In the genomic region with DNA sequence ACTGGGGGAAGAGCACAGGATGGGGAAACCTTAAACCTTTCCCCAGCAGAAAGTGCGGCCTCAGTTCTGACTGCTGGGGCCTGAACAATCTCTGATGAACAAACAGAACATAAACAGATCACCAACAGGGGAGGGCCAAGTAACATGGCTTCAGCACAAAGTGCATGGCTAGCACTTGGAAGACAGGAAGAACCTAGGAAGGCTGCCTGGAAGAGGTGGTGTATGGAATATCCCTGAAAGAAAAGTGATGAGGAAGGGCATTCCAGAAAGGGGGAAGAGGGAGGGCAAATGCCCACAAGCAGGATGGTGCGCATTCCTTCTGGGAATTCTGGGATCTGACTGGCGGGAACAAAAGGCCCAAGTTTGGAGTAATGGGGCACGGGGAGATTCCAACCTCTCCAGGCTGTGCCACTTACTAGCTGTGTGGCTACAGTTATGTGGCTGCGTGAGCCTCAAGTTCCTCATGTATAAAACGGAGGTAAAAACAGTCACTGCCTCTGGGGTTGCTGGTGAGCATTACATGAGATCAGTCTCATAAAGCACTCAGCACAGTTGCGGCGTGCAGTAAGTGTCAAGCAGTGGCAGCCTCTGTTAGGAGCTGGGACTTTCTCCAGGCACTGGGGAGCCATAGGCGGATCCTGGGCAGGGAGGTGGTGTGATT, we compare ENCODE assay signal across 8 cellular contexts. TPM values are rescaled to one million over a fixed set of nuclear protein-coding genes. Genes with fewer than 3 reads are reported as not detected.
A peak's percentile ranks its signal among the peaks of the same experiment; 100 is the strongest.
DNase-seq lines count a peak whose midpoint lies in the region; ATAC-seq and TF ChIP-seq lines count a peak whose summit lies in the region.

No MANE protein-coding gene starts in this region.

- no peak overlapping the region for H3K4me2 ChIP-seq in MM.1S (ENCODE audit: low read depth, low read length)

- H3F3A ChIP-seq in MM.1S (ENCODE audit: insufficient read depth, low read length), result no peaks in the 10 kb centered on the region

- no peaks in the 10 kb centered on the region for H4K20me1 ChIP-seq in MM.1S (ENCODE audit: insufficient read depth, low read length)

- H3K9me3 Mint-ChIP-seq in IgD-negative memory B cell (no peaks in the 10 kb centered on the region), brain (no peaks in the 10 kb centered on the region)

- H3K9me2 ChIP-seq in MM.1S (replicated peaks; ENCODE audit: insufficient read depth, low read length), result no peaks in the 10 kb centered on the region

- H3K9ac ChIP-seq in mucosa of stomach (ENCODE audit: low read length) (peak overlapping the region; percentile 26), MM.1S (ENCODE audit: low read length) (no peak overlapping the region)

- H3K27me3 Mint-ChIP-seq in IgD-negative memory B cell (peaks cover 5% of the 10 kb centered on the region), brain (peaks cover 11% of the 10 kb centered on the region)

- H3K27ac Mint-ChIP-seq in IgD-negative memory B cell (peak overlapping the region in 2 of 3 donors; percentile 13 to 60), brain (peak overlapping the region; percentile 88 to 98 (median 97))

- H2AFZ ChIP-seq in MM.1S (ENCODE audit: low read length), result no peak overlapping the region

- no peak for ATAC-seq in GM18519 (IDR thresholded peaks at IDR 0.05; ENCODE audit: low FRiP score, unreplicated experiment)

- H3K36me3 Mint-ChIP-seq in IgD-negative memory B cell (peaks cover 2% of the 10 kb centered on the region), brain (no peaks in the 10 kb centered on the region)

- H3K27me3 ChIP-seq in mucosa of stomach (ENCODE audit: control insufficient read depth, insufficient read depth, low read length), result peaks cover 16% of the 10 kb centered on the region
- no peaks in the 10 kb centered on the region for H3K27me3 ChIP-seq in MM.1S (replicated peaks; ENCODE audit: insufficient read depth, low read length)

- H3K36me3 ChIP-seq in mucosa of stomach (ENCODE audit: control insufficient read depth, insufficient read depth, low read length) (no peaks in the 10 kb centered on the region), MM.1S (replicated peaks; ENCODE audit: insufficient read depth, low read length) (no peaks in the 10 kb centered on the region)

- H3K9me3 ChIP-seq in mucosa of stomach (ENCODE audit: control insufficient read depth, low read length) (no peaks in the 10 kb centered on the region), MM.1S (replicated peaks; ENCODE audit: insufficient read depth, low read length) (no peaks in the 10 kb centered on the region)

- TF ChIP-seq CTCF in AG10803 (conservative IDR thresholded peaks at IDR 0.05; ENCODE audit: low read length) (peak; percentile 47), brain (conservative IDR thresholded peaks at IDR 0.05) (peak in 1 of 2 experiments; percentile 48), MM.1S (IDR thresholded peaks at IDR 0.05; ENCODE audit: low read length) (no peak)

- peak overlapping the region; percentile 99 for H3K4me3 ChIP-seq in AG10803 (ENCODE audit: low read length)
- H3K4me3 ChIP-seq in mucosa of stomach (ENCODE audit: low read length), result no peak overlapping the region
- H3K4me3 ChIP-seq in MM.1S (ENCODE audit: low read length), result no peak overlapping the region

- no peak overlapping the region for H3K27ac ChIP-seq in MM.1S (ENCODE audit: low read length)

- DNase-seq in AG10803 (ENCODE audit: low read depth), result peak; percentile 82
- no peak for DNase-seq in stimulated activated CD4-positive, alpha-beta T cell treated with anti-CD3 and anti-CD28 coated beads, Interleukin-4, amount 100 ng/mL, for 4 hours
- DNase-seq in MM.1S, result no peak
- DNase-seq in GDM1 (lab: John Stamatoyannopoulos, UW), result no peak

- peaks cover 4 to 27% (median 12%) of the 10 kb centered on the region in 3 donors for H3K4me1 Mint-ChIP-seq in IgD-negative memory B cell
- peaks cover 89% of the 10 kb centered on the region for H3K4me1 Mint-ChIP-seq in brain

- H3K4me3 Mint-ChIP-seq in IgD-negative memory B cell (peak overlapping the region; percentile 13 to 89 (median 80)), brain (peak overlapping the region; percentile 72 to 96 (median 86))

- H3K4me1 ChIP-seq in mucosa of stomach (ENCODE audit: control insufficient read depth, insufficient read depth, low read length), result peaks cover 8% of the 10 kb centered on the region
- H3K4me1 ChIP-seq in MM.1S (ENCODE audit: low read length), result no peaks in the 10 kb centered on the region

- no peaks in the 10 kb centered on the region for H3K79me2 ChIP-seq in MM.1S (ENCODE audit: low read length)

RNA-seq across cellular contexts. Expression of a gene that starts 1.6 kb away (rescaled TPM):
- polyA plus RNA-seq in IgD-negative memory B cell (0.45 TPM), brain (ENCODE audit: insufficient read depth, low read depth, low replicate concordance) (32.0 TPM)

RNA-seq across cellular contexts. Expression of a gene that starts 12.5 kb away (rescaled TPM):
- not detected for polyA plus RNA-seq in IgD-negative memory B cell
- polyA plus RNA-seq in brain (ENCODE audit: insufficient read depth, low read depth, low replicate concordance), result not detected

RNA-seq across cellular contexts. Expression of a gene that starts 35.8 kb away (rescaled TPM):
- polyA plus RNA-seq in IgD-negative memory B cell (not detected), brain (ENCODE audit: insufficient read depth, low read depth, low replicate concordance) (4.1 TPM)

Comparison
In these comparisons a context has a peak if more than half of its experiments do, and no peak if none do; other contexts are left out.
1. RNA of a gene that starts 1.6 kb away (polyA plus RNA-seq): 32.0 TPM in brain (single experiment); 0.45 TPM in IgD-negative memory B cell (single experiment); every median in the first group is over 10 times any median in the second.